ENCODE assay signal across 19 cellular contexts in the genomic region with DNA sequence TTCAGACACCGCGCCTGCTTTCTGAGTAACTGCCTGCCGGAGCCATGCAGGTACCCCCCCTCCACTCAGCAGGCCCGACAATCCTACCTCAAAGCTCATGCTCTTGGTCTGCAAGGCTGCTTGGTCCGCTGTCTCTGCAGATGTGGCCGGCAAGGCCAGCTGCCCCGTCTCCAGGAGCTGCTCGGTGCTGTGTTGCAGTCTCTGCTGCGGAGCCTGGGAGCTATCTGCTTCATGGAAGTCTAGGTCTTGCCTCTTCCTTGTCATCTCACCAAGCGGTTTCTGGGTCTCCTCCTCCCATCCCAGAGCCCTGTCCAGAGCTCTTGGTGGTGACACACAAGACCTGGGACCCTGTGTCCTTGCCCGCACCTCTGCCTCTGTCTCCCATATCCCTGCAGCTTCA. TPM values are rescaled to one million over a fixed set of nuclear protein-coding genes. Genes with fewer than 3 reads are reported as not detected.
A peak's percentile ranks its signal among the peaks of the same experiment; 100 is the strongest.
DNase-seq lines count a peak whose midpoint lies in the region; ATAC-seq, FAIRE-seq and TF ChIP-seq lines count a peak whose summit lies in the region.
"Had no signal": no experiment of that assay in that cellular context is flagged by ENCODE, and none has a peak within 500 bp of the region (broad histone marks: within the 10 kb centered on the region; RNA-seq: fewer than 3 reads in every experiment).

No MANE protein-coding gene starts in this region.

- peak overlapping the region; percentile 79 for H2BK12ac ChIP-seq in neuronal stem cell (ENCODE audit: low read length)

- H3K4me3 ChIP-seq in K562 (no peak overlapping the region), neuronal stem cell (ENCODE audit: low read length in 2 of 2) (no peak overlapping the region)
- H3K4me3 ChIP-seq: GM23248 had no signal

- TF ChIP-seq EP300 in K562 (IDR thresholded peaks at IDR 0.05; ENCODE audit: low read length), result no peak

- CTCF ChIA-PET in K562 (lab: Yijun Ruan, JAX; ENCODE audit: low intra/inter-chr PET ratio), result no interaction called here

- no peak for TF ChIP-seq CTCF in GM13976 (IDR thresholded peaks at IDR 0.05; ENCODE audit: borderline replicate concordance, control extremely low read depth, extremely low read depth, insufficient read depth, missing control alignments)
- no peak for TF ChIP-seq CTCF in K562 (IDR thresholded peaks at IDR 0.05 in 2 of 3, conservative IDR thresholded peaks at IDR 0.05 in 1 of 3; ENCODE audit: insufficient read depth in 2 of 3, low read depth in 1 of 3, low read length in 3 of 3)

- H4K8ac ChIP-seq in neuronal stem cell (ENCODE audit: low read depth, low read length), result no peak overlapping the region

- peaks cover 0 to 8% of the 10 kb centered on the region in 2 experiments; a peak in 2 of 5 replicates for H3K4me1 ChIP-seq in K562 (replicated peaks in 1 of 2; ENCODE audit: control insufficient read depth in 2 of 2, insufficient read depth in 2 of 2, low read length in 2 of 2)
- peaks cover 0 to 3% of the 10 kb centered on the region in 2 donors for H3K4me1 ChIP-seq in neuronal stem cell (ENCODE audit: control insufficient read depth in 2 of 2, insufficient read depth in 1 of 2, low read depth in 1 of 2, low read length in 2 of 2)

- TF ChIP-seq POLR2A in K562 (conservative IDR thresholded peaks at IDR 0.05), result no peak

- no peaks in the 10 kb centered on the region for H3K9me1 ChIP-seq in K562 (ENCODE audit: control insufficient read depth, insufficient read depth, low read length)

- no peak overlapping the region for H3K18ac ChIP-seq in neuronal stem cell (ENCODE audit: low read length)

- H3K4ac ChIP-seq in neuronal stem cell (ENCODE audit: low read length), result no peak overlapping the region

- H3K9ac ChIP-seq in K562 (ENCODE audit: insufficient read depth in 1 of 2, low read depth in 2 of 2, low read length in 2 of 2) (no peak overlapping the region), neuronal stem cell (ENCODE audit: low read depth, low read length, poor library complexity) (peak overlapping the region; percentile 22)
- H3K9ac ChIP-seq: GM23248, KMS-11 had no signal

- no peak for TF ChIP-seq RAD21 in K562 (CRISPR knock-in tag; conservative IDR thresholded peaks at IDR 0.05 in 1 of 2, IDR thresholded peaks at IDR 0.05 in 1 of 2)

- H3K27ac ChIP-seq in K562 (ENCODE audit: extremely low read depth, low read depth, low read length), result no peak overlapping the region
- no peak overlapping the region for H3K27ac ChIP-seq in neuronal stem cell (replicated peaks; ENCODE audit: low read length)
- H3K27ac ChIP-seq: GM23248, KMS-11 had no signal

- no peak overlapping the region for H3K4me2 ChIP-seq in K562 (ENCODE audit: insufficient read depth, low read length)
- no peak overlapping the region for H3K4me2 ChIP-seq in neuronal stem cell (ENCODE audit: insufficient read depth, low read length, poor library complexity, severe bottlenecking)
- H3K4me2 ChIP-seq: KMS-11 had no signal

- H2BK5ac ChIP-seq in neuronal stem cell (ENCODE audit: low read length), result no peak overlapping the region

- FAIRE-seq in K562 (lab: Jason Lieb, UNC), result no peak
- FAIRE-seq: A204.1, G401.6, GM12891, H54 had no signal

- in situ Hi-C loops in GM13976 (cut with MboI; ENCODE audit: low sequenced_read_pairs, unreplicated experiment) (no loop called here), K562 (cut with MboI) (no loop called here)

- no peaks in the 10 kb centered on the region for H3K36me3 ChIP-seq in K562 (ENCODE audit: control insufficient read depth, insufficient read depth, low read length)
- H3K36me3 ChIP-seq in neuronal stem cell (replicated peaks in 1 of 2; ENCODE audit: control insufficient read depth in 2 of 2, insufficient read depth in 2 of 2, low read length in 2 of 2), result no peaks in the 10 kb centered on the region

- H3K79me2 ChIP-seq in K562 (ENCODE audit: control insufficient read depth, insufficient read depth, low read length), result no peaks in the 10 kb centered on the region

- peak overlapping the region; percentile 57 for H3K14ac ChIP-seq in neuronal stem cell (ENCODE audit: low read length)

- POLR2A ChIA-PET in K562 (lab: Yijun Ruan, JAX), result interaction anchor here (0.7 kb wide), 1 partner anchor 10 kb away, joined by 3 read pairs; no protein-coding TSS in a partner anchor

- no peak overlapping the region for H3K23ac ChIP-seq in neuronal stem cell (ENCODE audit: low read depth, low read length, poor library complexity)

- intact Hi-C loops in K562 (cut with micrococcal nuclease), result no loop called here

- ATAC-seq in K562, result peak; percentile 18
- ATAC-seq in HG02610 (IDR thresholded peaks at IDR 0.05; ENCODE audit: unreplicated experiment), result no peak

- H2BK15ac ChIP-seq in neuronal stem cell (ENCODE audit: low read length), result no peak overlapping the region

- H3K27me3 ChIP-seq in K562 (ENCODE audit: control insufficient read depth in 2 of 2, insufficient read depth in 2 of 2, low read length in 2 of 2) (peaks cover 33 to 48% of the 10 kb centered on the region in 2 experiments), neuronal stem cell (ENCODE audit: control insufficient read depth in 3 of 3, insufficient read depth in 3 of 3, low read depth in 1 of 3, low read length in 3 of 3) (peaks cover 0 to 23% (median 0%) of the 10 kb centered on the region in 3 experiments)

- peak; percentile 19 for DNase-seq in GM13976 (ENCODE audit: low spot score)
- no peak for DNase-seq in K562 (ENCODE audit: extremely low read depth in 1 of 4, low spot score in 3 of 4)
- DNase-seq in neuronal stem cell (ENCODE audit: low spot score), result no peak
- DNase-seq in activated T-cell treated with anti-CD3 and anti-CD28 coated beads, Interleukin-2, amount 50 U/mL, for 48 hours, result no peak
- no peak for DNase-seq in AG20443 (ENCODE audit: low spot score)
- no peak for DNase-seq in NCI-H774 (lab: John Stamatoyannopoulos, UW)
- DNase-seq: CD8-positive, alpha-beta memory T cell; DMS79 treated with DMSO at 0.1 percent for 48 hours; EL; GM23248 had no signal

- H4K20me1 ChIP-seq in K562 (replicated peaks; ENCODE audit: control insufficient read depth, insufficient read depth, low read length), result no peaks in the 10 kb centered on the region

- H3K9me3 ChIP-seq in K562 (replicated peaks; ENCODE audit: control insufficient read depth, insufficient read depth, low read depth, low read length), result no peaks in the 10 kb centered on the region
- no peaks in the 10 kb centered on the region for H3K9me3 ChIP-seq in neuronal stem cell (replicated peaks in 1 of 2; ENCODE audit: control insufficient read depth in 2 of 2, insufficient read depth in 1 of 2, low read depth in 1 of 2, low read length in 2 of 2)

- no peak overlapping the region for H2AK5ac ChIP-seq in neuronal stem cell (ENCODE audit: low read depth, low read length)

- no peak overlapping the region for H4K91ac ChIP-seq in neuronal stem cell (ENCODE audit: low read depth, low read length, poor library complexity)

- no peak overlapping the region; the same call in 1 of the 2 replicates for H2AFZ ChIP-seq in K562 (ENCODE audit: low read depth, low read length)
- peak overlapping the region; percentile 94 for H2AFZ ChIP-seq in neuronal stem cell (ENCODE audit: low read length)
- H2AFZ ChIP-seq: GM23248 had no signal

- BruUV-seq in K562 (replicated peaks; lab: Mats Ljungman, UMichigan), result no TSS peak

- H3K79me1 ChIP-seq in neuronal stem cell (ENCODE audit: low read depth, low read length), result no peaks in the 10 kb centered on the region

- WGBS in K562 (ENCODE audit: insufficient coverage, low coverage, missing lambda C conversion rate), result 7% methylated on average over 11 of the region's 11 CpGs
- no CpG with 5 or more reads among the region's 11 CpGs for WGBS in neuronal stem cell (ENCODE audit: extremely low coverage in 2 of 2, insufficient read length in 2 of 2, insufficient replicate concordance in 1 of 2), 2 donors

- H2BK120ac ChIP-seq in neuronal stem cell (ENCODE audit: low read depth, low read length), result no peak overlapping the region

RNA-seq across cellular contexts. Expression of a gene that starts 24.0 kb away (rescaled TPM):
- total RNA-seq in K562 (2011; cell fraction: chromatin; rRNA removed; ENCODE audit: low replicate concordance), result 24.6 and 55.8 TPM in 2 replicates
- total RNA-seq in K562 (2011; cell fraction: nucleolus; rRNA removed), result 17.2 and 20.8 TPM in 2 replicates
- 24.4 and 26.3 TPM in 2 replicates for total RNA-seq in K562 (2011; cell fraction: nucleoplasm; rRNA removed)
- 42.5 and 60.1 TPM in 2 replicates for total RNA-seq in K562 (2014; rRNA removed)
- 67.4 and 75.8 TPM in 2 replicates for total RNA-seq in K562 (2014; rRNA removed; fragmentation: Illumina TruSeq; extraction: Trizol)
- total RNA-seq in K562 (2015; rRNA removed; fragmentation: Illumina TruSeq; extraction: Trizol), result 61.9 and 68.8 TPM in 2 replicates
- total RNA-seq in K562 (2021), result 50.7 and 53.8 TPM in 2 replicates
- polyA plus RNA-seq in K562 (2011; rRNA removed), result 55.0 and 67.5 TPM in 2 replicates
- polyA plus RNA-seq in K562 (2011; cell fraction: cytosol; rRNA removed), result 15.4 and 29.3 TPM in 2 replicates
- polyA plus RNA-seq in K562 (2011; cell fraction: nucleus; rRNA removed), result 38.5 and 41.8 TPM in 2 replicates
- 39.7 and 47.9 TPM in 2 replicates for polyA plus RNA-seq in K562 (2012)
- polyA plus RNA-seq in K562 (2014; fragmentation: Illumina TruSeq; extraction: Trizol), result 50.9 and 58.5 TPM in 2 replicates
- polyA plus RNA-seq in K562 (2014; fragmentation: Nextera tagmentation; extraction: Ambion mirVana), result 10 to 100 TPM; 32.1 to 49.8 TPM
- 49.9 and 51.1 TPM in 2 replicates for polyA plus RNA-seq in K562 (2014; rRNA removed)
- polyA minus RNA-seq in K562 (2011; rRNA and poly(A)+ RNA removed), result 72.8 and 76.4 TPM in 2 replicates
- 21.7 and 26.0 TPM in 2 replicates for polyA minus RNA-seq in K562 (2011; cell fraction: cytosol; rRNA and poly(A)+ RNA removed)
- 28.3 and 41.1 TPM in 2 replicates for polyA minus RNA-seq in K562 (2011; cell fraction: nucleus; rRNA and poly(A)+ RNA removed)
- polyA plus RNA-seq in neuronal stem cell (2013, experiment 1 of 2), result 68.5 TPM
- polyA plus RNA-seq in neuronal stem cell (2013, experiment 2 of 2), result 70.8 TPM

RNA-seq across cellular contexts. Expression of a gene that starts 55.2 kb away (rescaled TPM):
- 0.12 and 0.21 TPM in 2 replicates for total RNA-seq in K562 (2011; cell fraction: chromatin; rRNA removed; ENCODE audit: low replicate concordance)
- total RNA-seq in K562 (2011; cell fraction: nucleolus; rRNA removed), result under 0.01 and 0.13 TPM in 2 replicates
- 0.07 TPM in 1 of 2 replicates, not detected in the other for total RNA-seq in K562 (2011; cell fraction: nucleoplasm; rRNA removed)
- total RNA-seq in K562 (2014; rRNA removed), result 0.24 and 0.59 TPM in 2 replicates
- total RNA-seq in K562 (2014; rRNA removed; fragmentation: Illumina TruSeq; extraction: Trizol), result 0.11 and 0.13 TPM in 2 replicates
- 0.33 and 0.34 TPM in 2 replicates for total RNA-seq in K562 (2015; rRNA removed; fragmentation: Illumina TruSeq; extraction: Trizol)
- 0.36 and 0.60 TPM in 2 replicates for total RNA-seq in K562 (2021)
- 0.01 and 0.06 TPM in 2 replicates for polyA plus RNA-seq in K562 (2011; rRNA removed)
- polyA plus RNA-seq in K562 (2011; cell fraction: cytosol; rRNA removed), result 0.01 and 0.18 TPM in 2 replicates
- 0.03 and 0.26 TPM in 2 replicates for polyA plus RNA-seq in K562 (2011; cell fraction: nucleus; rRNA removed)
- 1.7 and 4.0 TPM in 2 replicates for polyA plus RNA-seq in K562 (2012)
- 0.25 and 0.31 TPM in 2 replicates for polyA plus RNA-seq in K562 (2014; fragmentation: Illumina TruSeq; extraction: Trizol)
- polyA plus RNA-seq in K562 (2014; fragmentation: Nextera tagmentation; extraction: Ambion mirVana), result under 1 TPM; 0.04 TPM
- 0.22 and 0.60 TPM in 2 replicates for polyA plus RNA-seq in K562 (2014; rRNA removed)
- 0.04 TPM in 1 of 2 replicates, not detected in the other for polyA minus RNA-seq in K562 (2011; rRNA and poly(A)+ RNA removed)
- 0.38 TPM in 1 of 2 replicates, not detected in the other for polyA minus RNA-seq in K562 (2011; cell fraction: cytosol; rRNA and poly(A)+ RNA removed)
- 0.11 and 0.13 TPM in 2 replicates for polyA minus RNA-seq in K562 (2011; cell fraction: nucleus; rRNA and poly(A)+ RNA removed)
- not detected for polyA plus RNA-seq in neuronal stem cell (2013, experiment 1 of 2)
- not detected for polyA plus RNA-seq in neuronal stem cell (2013, experiment 2 of 2)
- total RNA-seq: CD8-positive, alpha-beta memory T cell; GM23248; HT1080 had no signal
- polyA plus RNA-seq: CD14-positive monocyte; CD8-positive, alpha-beta memory T cell; GM23248; IgD-negative memory B cell had no signal
